23 cellular contexts compared by ENCODE assay signal in the genomic region with DNA sequence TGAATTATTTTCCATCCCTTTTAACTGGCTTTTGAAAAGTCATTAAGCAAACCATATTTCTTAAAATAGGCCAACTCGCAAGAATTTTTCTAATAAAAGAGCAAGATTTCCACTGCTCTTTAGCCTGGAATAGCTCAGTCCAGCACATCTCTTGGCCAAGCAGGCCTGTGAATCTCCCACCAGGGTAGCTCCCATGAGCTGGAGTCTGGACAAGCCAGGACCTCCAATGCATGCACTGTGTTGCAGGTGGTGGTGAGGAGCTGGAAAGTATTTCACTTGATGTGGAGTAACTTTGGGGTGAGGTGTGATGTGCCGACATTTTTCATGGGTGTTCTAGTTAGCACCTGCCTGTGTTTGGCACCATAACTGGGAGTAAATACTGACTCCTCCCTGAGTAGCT.
DNase-seq lines count a peak whose midpoint lies in the region; ATAC-seq, FAIRE-seq and TF ChIP-seq lines count a peak whose summit lies in the region.
"Had no signal": no experiment of that assay in that cellular context is flagged by ENCODE, and none has a peak within 500 bp of the region (broad histone marks: within the 10 kb centered on the region; RNA-seq: fewer than 3 reads in every experiment).

No MANE protein-coding gene starts in this region.

- no peaks in the 10 kb centered on the region for H3K9me3 ChIP-seq in BE2C
- H3K9me3 ChIP-seq: Caco-2 had no signal

- no peak overlapping the region for H3K4me2 ChIP-seq in GM23338
- H3K4me2 ChIP-seq: BLaER1 treated with 17β-estradiol and CSF1 and Interleukin-3, amounts not matched to agents 10 nM and 100 nM had no signal

- H3K4me1 ChIP-seq in BE2C (peaks cover 51% of the 10 kb centered on the region), GM23338 (ENCODE audit: insufficient read depth) (peaks cover 16% of the 10 kb centered on the region)
- H3K4me1 ChIP-seq: BLaER1 treated with 17β-estradiol and CSF1 and Interleukin-3, amounts not matched to agents 10 nM and 100 nM; Caco-2 had no signal

- H3K4me1 Mint-ChIP-seq in osteocyte (ENCODE audit: unreplicated experiment) (no peaks in the 10 kb centered on the region), GM23338 (peaks cover 20% of the 10 kb centered on the region), T-cell (no peaks in the 10 kb centered on the region)

- no peak for ATAC-seq in GM23338
- no peak for ATAC-seq in T-cell (replicated peaks in 1 of 4)
- ATAC-seq: CD8-positive, alpha-beta T cell; GM12878 had no signal

- TF ChIP-seq CTCF in BE2C (IDR thresholded peaks at IDR 0.05; ENCODE audit: low read depth, low read length) = no peak
- no peak for TF ChIP-seq CTCF in coronary artery (IDR thresholded peaks at IDR 0.05)
- TF ChIP-seq CTCF in osteocyte (IDR thresholded peaks at IDR 0.05) = no peak
- no peak for TF ChIP-seq CTCF in GM23338 (conservative IDR thresholded peaks at IDR 0.05; ENCODE audit: low read depth in 2 of 2)

- H2AFZ ChIP-seq in GM23338 = no peak overlapping the region

- no peak overlapping the region for H3K27ac ChIP-seq in coronary artery
- no peak overlapping the region for H3K27ac ChIP-seq in GM23338 (ENCODE audit: low read depth)
- H3K27ac ChIP-seq: BLaER1 treated with 17β-estradiol and CSF1 and Interleukin-3, amounts not matched to agents 10 nM and 100 nM; C4-2B had no signal

- FAIRE-seq in HTR-8/SVneo (lab: Jason Lieb, UNC) = peak; percentile 66
- FAIRE-seq: A204.1, D721Med, GM12878, GM12892, GM18507 had no signal

- H3K4me3 ChIP-seq in BE2C (ENCODE audit: low read depth, low read length) (no peak overlapping the region; the same call in 1 of the 2 replicates), coronary artery (no peak overlapping the region), GM23338 (no peak overlapping the region)
- H3K4me3 ChIP-seq: BLaER1 treated with 17β-estradiol and CSF1 and Interleukin-3, amounts not matched to agents 10 nM and 100 nM; GM12878 had no signal

- DNase-seq in BE2C (peak; percentile 39), HTR-8/SVneo (ENCODE audit: insufficient read length, low spot score) (no peak), coronary artery (ENCODE audit: low spot score) (peak; percentile 2), osteocyte (ENCODE audit: extremely low spot score, unreplicated experiment) (peak; percentile 59), GM23338 (ENCODE audit: low spot score) (no peak), T-cell (no peak), erythroblast (lab: John Stamatoyannopoulos, UW) (no peak)
- no peak for DNase-seq in activated CD4-positive, alpha-beta T cell treated with anti-CD3 and anti-CD28 coated beads, Interleukin-2, amount 50 U/mL, for 4 hours
- DNase-seq: 8988T; ACHN; Caco-2; Calu3; CD4-positive, alpha-beta T cell; CD8-positive, alpha-beta T cell; DMS79 treated with DMSO at 0.1 percent for 48 hours; GDM1 had no signal

- TF ChIP-seq POLR2A in erythroblast (IDR thresholded peaks at IDR 0.05; ENCODE audit: low read length) = no peak

- no peaks in the 10 kb centered on the region for H3K36me3 Mint-ChIP-seq in osteocyte (ENCODE audit: unreplicated experiment)
- H3K36me3 Mint-ChIP-seq in GM23338 (ENCODE audit: low read depth) = peaks cover 9% of the 10 kb centered on the region; the same call in 2 of the 3 replicates
- no peaks in the 10 kb centered on the region for H3K36me3 Mint-ChIP-seq in T-cell
- H3K36me3 Mint-ChIP-seq: CD8-positive, alpha-beta T cell had no signal

- no peaks in the 10 kb centered on the region for H3K79me2 ChIP-seq in GM23338 (replicated peaks; ENCODE audit: insufficient read depth)

- H3F3A ChIP-seq in GM23338 (replicated peaks; ENCODE audit: low read depth) = no peaks in the 10 kb centered on the region

- H3K9me3 Mint-ChIP-seq in osteocyte (ENCODE audit: unreplicated experiment) (peaks cover 4% of the 10 kb centered on the region), GM23338 (peaks cover 16% of the 10 kb centered on the region), T-cell (peaks cover 0 to 13% (median 0%) of the 10 kb centered on the region in 3 donors)
- H3K9me3 Mint-ChIP-seq: CD4-positive, alpha-beta T cell; CD8-positive, alpha-beta T cell had no signal

- no peak overlapping the region for H3K27ac Mint-ChIP-seq in osteocyte (ENCODE audit: unreplicated experiment)
- H3K27ac Mint-ChIP-seq in GM23338 = no peak overlapping the region
- no peak overlapping the region for H3K27ac Mint-ChIP-seq in T-cell
- H3K27ac Mint-ChIP-seq: CD4-positive, alpha-beta T cell; CD8-positive, alpha-beta T cell had no signal

- H3K36me3 ChIP-seq in BE2C (no peaks in the 10 kb centered on the region), GM23338 (ENCODE audit: insufficient read depth) (no peaks in the 10 kb centered on the region)
- H3K36me3 ChIP-seq: BLaER1 treated with 17β-estradiol and CSF1 and Interleukin-3, amounts not matched to agents 10 nM and 100 nM had no signal

- CTCF ChIA-PET in T-cell (lab: Charles Lee) = no interaction called here

- H4K20me1 ChIP-seq in GM23338 (replicated peaks; ENCODE audit: insufficient read depth) = no peaks in the 10 kb centered on the region
- H4K20me1 ChIP-seq: BLaER1 treated with 17β-estradiol and CSF1 and Interleukin-3, amounts not matched to agents 10 nM and 100 nM had no signal

- peaks cover 19% of the 10 kb centered on the region for H3K9me2 ChIP-seq in GM23338 (ENCODE audit: insufficient read depth)

- POLR2A ChIA-PET in T-cell (lab: Charles Lee) = no interaction called here

- H3K27me3 Mint-ChIP-seq in osteocyte (ENCODE audit: unreplicated experiment) = no peaks in the 10 kb centered on the region
- peaks cover 5% of the 10 kb centered on the region for H3K27me3 Mint-ChIP-seq in GM23338 (ENCODE audit: insufficient read depth, low read depth, poor library complexity)
- H3K27me3 Mint-ChIP-seq in T-cell = peaks cover 1 to 12% of the 10 kb centered on the region in 2 donors

- H3K27me3 ChIP-seq in BE2C (no peaks in the 10 kb centered on the region), GM23338 (ENCODE audit: insufficient read depth) (0 out of 2 replicates have a peak, but pooled peaks cover 3% of the 10 kb centered on the region)
- H3K27me3 ChIP-seq: BLaER1 treated with 17β-estradiol and CSF1 and Interleukin-3, amounts not matched to agents 10 nM and 100 nM had no signal

- H3K4me3 Mint-ChIP-seq in osteocyte (ENCODE audit: unreplicated experiment) = no peak overlapping the region
- no peak overlapping the region for H3K4me3 Mint-ChIP-seq in GM23338
- H3K4me3 Mint-ChIP-seq in T-cell = no peak overlapping the region
- H3K4me3 Mint-ChIP-seq: CD4-positive, alpha-beta T cell; CD8-positive, alpha-beta T cell had no signal

TF ChIP-seq in GM23338, 12 proteins besides CTCF, POLR2A, EP300 and RAD21 (continues in another document):
- TF ChIP-seq, protein P1, sequence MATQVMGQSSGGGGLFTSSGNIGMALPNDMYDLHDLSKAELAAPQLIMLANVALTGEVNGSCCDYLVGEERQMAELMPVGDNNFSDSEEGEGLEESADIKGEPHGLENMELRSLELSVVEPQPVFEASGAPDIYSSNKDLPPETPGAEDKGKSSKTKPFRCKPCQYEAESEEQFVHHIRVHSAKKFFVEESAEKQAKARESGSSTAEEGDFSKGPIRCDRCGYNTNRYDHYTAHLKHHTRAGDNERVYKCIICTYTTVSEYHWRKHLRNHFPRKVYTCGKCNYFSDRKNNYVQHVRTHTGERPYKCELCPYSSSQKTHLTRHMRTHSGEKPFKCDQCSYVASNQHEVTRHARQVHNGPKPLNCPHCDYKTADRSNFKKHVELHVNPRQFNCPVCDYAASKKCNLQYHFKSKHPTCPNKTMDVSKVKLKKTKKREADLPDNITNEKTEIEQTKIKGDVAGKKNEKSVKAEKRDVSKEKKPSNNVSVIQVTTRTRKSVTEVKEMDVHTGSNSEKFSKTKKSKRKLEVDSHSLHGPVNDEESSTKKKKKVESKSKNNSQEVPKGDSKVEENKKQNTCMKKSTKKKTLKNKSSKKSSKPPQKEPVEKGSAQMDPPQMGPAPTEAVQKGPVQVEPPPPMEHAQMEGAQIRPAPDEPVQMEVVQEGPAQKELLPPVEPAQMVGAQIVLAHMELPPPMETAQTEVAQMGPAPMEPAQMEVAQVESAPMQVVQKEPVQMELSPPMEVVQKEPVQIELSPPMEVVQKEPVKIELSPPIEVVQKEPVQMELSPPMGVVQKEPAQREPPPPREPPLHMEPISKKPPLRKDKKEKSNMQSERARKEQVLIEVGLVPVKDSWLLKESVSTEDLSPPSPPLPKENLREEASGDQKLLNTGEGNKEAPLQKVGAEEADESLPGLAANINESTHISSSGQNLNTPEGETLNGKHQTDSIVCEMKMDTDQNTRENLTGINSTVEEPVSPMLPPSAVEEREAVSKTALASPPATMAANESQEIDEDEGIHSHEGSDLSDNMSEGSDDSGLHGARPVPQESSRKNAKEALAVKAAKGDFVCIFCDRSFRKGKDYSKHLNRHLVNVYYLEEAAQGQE (IDR thresholded peaks at IDR 0.05; ENCODE audit: unreplicated experiment) = no peak
- TF ChIP-seq JUNB (IDR thresholded peaks at IDR 0.05; ENCODE audit: unreplicated experiment) (no peak), NANOG (IDR thresholded peaks at IDR 0.05; ENCODE audit: borderline replicate concordance) (no peak)

Comparison
In these comparisons a context has a peak if more than half of its experiments do, and no peak if none do; other contexts are left out.
1. DNase-seq: peak in BE2C (single experiment), coronary artery (single experiment) and osteocyte (single experiment); none in HTR-8/SVneo (single experiment), GM23338 (single experiment), activated CD4-positive, alpha-beta T cell treated with anti-CD3 and anti-CD28 coated beads, Interleukin-2, amount 50 U/mL, for 4 hours (0 of 2), T-cell (0 of 34) and erythroblast (0 of 2).